Comparison of ENCODE assay signal across 1 cellular context in genomic region chr2:172674968-172675303, GRCh38.
TF ChIP-seq lines count a peak whose summit lies in the region.

No MANE protein-coding gene starts in this region.

TF ChIP-seq in endothelial cell of umbilical vein, 7 proteins besides CTCF, POLR2A, EP300 and RAD21:
- TF ChIP-seq EZH2 (IDR thresholded peaks at IDR 0.05; ENCODE audit: borderline replicate concordance, low read depth, low read length, severe bottlenecking): no peak
- TF ChIP-seq MAX (IDR thresholded peaks at IDR 0.05; ENCODE audit: insufficient read depth, insufficient read length): no peak
- no peak for TF ChIP-seq FOS (IDR thresholded peaks at IDR 0.05; ENCODE audit: borderline replicate concordance, insufficient read depth, low read length)
- TF ChIP-seq JUN (IDR thresholded peaks at IDR 0.05; ENCODE audit: borderline replicate concordance, insufficient read depth, insufficient read length, low read depth): no peak
